Comparison of ENCODE assay signal across 19 cellular contexts in the genomic region with DNA sequence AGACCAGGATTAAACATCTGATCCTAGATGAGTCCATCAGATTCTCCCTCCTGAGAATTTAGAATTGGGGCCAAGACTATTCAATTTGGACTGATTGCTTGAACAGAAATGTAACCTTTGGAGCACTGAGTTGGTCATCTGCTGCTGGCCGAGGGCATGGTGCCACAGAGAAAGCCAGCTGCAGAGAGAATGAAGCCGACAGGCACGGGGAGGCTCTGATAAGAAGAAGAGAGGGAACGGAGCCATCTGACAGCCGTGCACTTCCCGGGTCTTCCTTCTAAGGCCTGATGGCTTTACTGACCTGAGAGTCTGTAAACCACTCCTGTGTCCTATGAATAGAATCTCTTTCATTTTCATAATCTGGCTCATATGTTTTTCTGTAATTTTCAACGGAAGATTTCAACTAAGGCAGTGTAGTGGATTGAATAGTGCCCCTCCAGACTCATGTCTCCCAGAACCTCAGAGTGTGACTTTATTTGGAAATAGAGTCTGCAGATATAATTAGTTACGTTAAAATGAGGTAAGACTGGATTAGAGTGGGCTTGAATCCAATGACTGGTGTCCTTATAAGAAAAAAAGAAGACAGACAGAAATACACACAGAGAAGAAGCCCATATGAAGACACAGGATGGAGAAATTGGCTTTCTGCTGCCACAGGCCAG. TPM values are rescaled to one million over a fixed set of nuclear protein-coding genes. Genes with fewer than 3 reads are reported as not detected.
DNase-seq lines count a peak whose midpoint lies in the region; ATAC-seq, FAIRE-seq and TF ChIP-seq lines count a peak whose summit lies in the region.
"Had no signal": no experiment of that assay in that cellular context is flagged by ENCODE, and none has a peak within 500 bp of the region (broad histone marks: within the 10 kb centered on the region; RNA-seq: fewer than 3 reads in every experiment).

No MANE protein-coding gene starts in this region.

- 62 to 72% (median 70%) methylated on average over 8 of the region's 8 CpGs for WGBS in adrenal gland, 4 donors

- ATAC-seq in Right ventricle myocardium superior (ENCODE audit: poor library complexity) = peak; percentile 85
- no peak for ATAC-seq in stimulated activated naive B cell treated with anti-CD40 and anti-IgM and Interleukin-4, amounts not matched to agents 10 μg/mL and 1 μg/mL and 100 μg/mL, for 72 hours (replicated peaks)
- ATAC-seq in HG02623 (IDR thresholded peaks at IDR 0.05; ENCODE audit: unreplicated experiment) = no peak
- ATAC-seq: naive thymus-derived CD8-positive, alpha-beta T cell had no signal

- H3K27me3 Mint-ChIP-seq in stimulated activated naive B cell treated with anti-CD40 and anti-IgM and Interleukin-4, amounts not matched to agents 10 μg/mL and 1 μg/mL and 100 μg/mL, for 72 hours = no peaks in the 10 kb centered on the region
- H3K27me3 Mint-ChIP-seq: activated naive CD4-positive, alpha-beta T cell treated with anti-CD3 and anti-CD28 coated beads, Interleukin-2, amount 10 ng/mL, durations not matched to agents 7 days and 5 days; activated T-cell treated with anti-CD3 and anti-CD28 coated beads, Interleukin-2, amount 50 U/mL, for 24 hours; memory B cell; naive thymus-derived CD8-positive, alpha-beta T cell had no signal

- no peaks in the 10 kb centered on the region for H3K36me3 Mint-ChIP-seq in stimulated activated naive B cell treated with anti-CD40 and anti-IgM and Interleukin-4, amounts not matched to agents 10 μg/mL and 1 μg/mL and 100 μg/mL, for 72 hours
- H3K36me3 Mint-ChIP-seq: activated naive CD4-positive, alpha-beta T cell treated with anti-CD3 and anti-CD28 coated beads, Interleukin-2, amount 10 ng/mL, durations not matched to agents 7 days and 5 days; memory B cell; naive thymus-derived CD8-positive, alpha-beta T cell had no signal

- H3K36me3 ChIP-seq in adrenal gland (replicated peaks in 1 of 2) = no peaks in the 10 kb centered on the region
- H3K36me3 ChIP-seq: BLaER1 treated with 17β-estradiol and CSF1 and Interleukin-3, amounts not matched to agents 10 nM and 100 nM had no signal

- no peaks in the 10 kb centered on the region for H3K9me3 ChIP-seq in adrenal gland (replicated peaks in 1 of 3)
- H3K9me3 ChIP-seq: BLaER1 treated with 17β-estradiol and CSF1 and Interleukin-3, amounts not matched to agents 10 nM and 100 nM had no signal

- H3K27ac Mint-ChIP-seq in stimulated activated naive B cell treated with anti-CD40 and anti-IgM and Interleukin-4, amounts not matched to agents 10 μg/mL and 1 μg/mL and 100 μg/mL, for 72 hours = peak overlapping the region; percentile 52
- H3K27ac Mint-ChIP-seq: activated naive CD4-positive, alpha-beta T cell treated with anti-CD3 and anti-CD28 coated beads, Interleukin-2, amount 10 ng/mL, durations not matched to agents 7 days and 5 days; activated T-cell treated with anti-CD3 and anti-CD28 coated beads, Interleukin-2, amount 50 U/mL, for 24 hours; memory B cell; naive thymus-derived CD8-positive, alpha-beta T cell had no signal

- TF ChIP-seq CTCF in adrenal gland (IDR thresholded peaks at IDR 0.05) = no peak

- H3K27me3 ChIP-seq in adrenal gland = no peaks in the 10 kb centered on the region
- H3K27me3 ChIP-seq: BLaER1 treated with 17β-estradiol and CSF1 and Interleukin-3, amounts not matched to agents 10 nM and 100 nM had no signal

- H3K4me1 Mint-ChIP-seq in stimulated activated naive B cell treated with anti-CD40 and anti-IgM and Interleukin-4, amounts not matched to agents 10 μg/mL and 1 μg/mL and 100 μg/mL, for 72 hours = no peaks in the 10 kb centered on the region
- H3K4me1 Mint-ChIP-seq: activated naive CD4-positive, alpha-beta T cell treated with anti-CD3 and anti-CD28 coated beads, Interleukin-2, amount 10 ng/mL, durations not matched to agents 7 days and 5 days; memory B cell; naive thymus-derived CD8-positive, alpha-beta T cell had no signal

- intact Hi-C loops in adrenal gland (cut with DNase I) = no loop called here
- intact Hi-C loops in Right ventricle myocardium superior (cut with DNase I) = no loop called here

- no peak overlapping the region for H3K4me3 Mint-ChIP-seq in stimulated activated naive B cell treated with anti-CD40 and anti-IgM and Interleukin-4, amounts not matched to agents 10 μg/mL and 1 μg/mL and 100 μg/mL, for 72 hours
- H3K4me3 Mint-ChIP-seq: activated naive CD4-positive, alpha-beta T cell treated with anti-CD3 and anti-CD28 coated beads, Interleukin-2, amount 10 ng/mL, durations not matched to agents 7 days and 5 days; activated T-cell treated with anti-CD3 and anti-CD28 coated beads, Interleukin-2, amount 50 U/mL, for 24 hours; memory B cell; naive thymus-derived CD8-positive, alpha-beta T cell had no signal

- no peak overlapping the region for H3K4me3 ChIP-seq in adrenal gland
- H3K4me3 ChIP-seq: BLaER1 treated with 17β-estradiol and CSF1 and Interleukin-3, amounts not matched to agents 10 nM and 100 nM had no signal

- no peak overlapping the region for H3K27ac ChIP-seq in adrenal gland
- H3K27ac ChIP-seq: BLaER1 treated with 17β-estradiol and CSF1 and Interleukin-3, amounts not matched to agents 10 nM and 100 nM; parathyroid adenoma had no signal

- FAIRE-seq in GM12891 (lab: Jason Lieb, UNC) = no peak

- H3K9me3 Mint-ChIP-seq in stimulated activated naive B cell treated with anti-CD40 and anti-IgM and Interleukin-4, amounts not matched to agents 10 μg/mL and 1 μg/mL and 100 μg/mL, for 72 hours = no peaks in the 10 kb centered on the region
- H3K9me3 Mint-ChIP-seq: activated naive CD4-positive, alpha-beta T cell treated with anti-CD3 and anti-CD28 coated beads, Interleukin-2, amount 10 ng/mL, durations not matched to agents 7 days and 5 days; activated T-cell treated with anti-CD3 and anti-CD28 coated beads, Interleukin-2, amount 50 U/mL, for 24 hours; memory B cell; naive thymus-derived CD8-positive, alpha-beta T cell had no signal

- DNase-seq in adrenal gland (peak in 5 of 7 donors; percentile 19 to 57 (median 25)), Right ventricle myocardium superior (peak; percentile 57), midbrain (lab: John Stamatoyannopoulos, UW) (peak; percentile 58), GM12891 (ENCODE audit: insufficient read length, low spot score) (no peak), DMS79 treated with DMSO at 0.1 percent for 48 hours (lab: John Stamatoyannopoulos, UW) (no peak)
- no peak for DNase-seq in stimulated activated naive B cell treated with anti-CD40 and anti-IgM and Interleukin-4, amounts not matched to agents 10 μg/mL and 1 μg/mL and 100 μg/mL, for 72 hours
- DNase-seq in effector CD4-positive, alpha-beta T cell = no peak
- DNase-seq: activated naive CD4-positive, alpha-beta T cell treated with anti-CD3 and anti-CD28 coated beads, Interleukin-2, amount 10 ng/mL, durations not matched to agents 7 days and 5 days; activated T-cell treated with anti-CD3 and anti-CD28 coated beads, Interleukin-2, amount 50 U/mL, for 24 hours; Calu3; cerebellar nuclear complex; HCEC 1CT; naive thymus-derived CD8-positive, alpha-beta T cell; NCI-H1105 treated with DMSO at 0.1 percent for 48 hours; NCI-H510A treated with DMSO at 0.1 percent for 48 hours had no signal

- H3K4me1 ChIP-seq in adrenal gland (replicated peaks in 1 of 2) = peaks cover 0 to 3% of the 10 kb centered on the region in 2 donors
- H3K4me1 ChIP-seq: BLaER1 treated with 17β-estradiol and CSF1 and Interleukin-3, amounts not matched to agents 10 nM and 100 nM had no signal

- TF ChIP-seq POLR2A in adrenal gland (IDR thresholded peaks at IDR 0.05) (no peak), GM12891 (IDR thresholded peaks at IDR 0.05; ENCODE audit: low read depth, low read length) (no peak)

TF ChIP-seq in GM12891, 5 proteins besides CTCF, POLR2A, EP300 and RAD21:
- TF ChIP-seq PAX5 (IDR thresholded peaks at IDR 0.05; ENCODE audit: insufficient read depth, low read length, severe bottlenecking) (no peak), POU2F2 (IDR thresholded peaks at IDR 0.05; ENCODE audit: low read depth, low read length) (no peak), TAF1 (IDR thresholded peaks at IDR 0.05; ENCODE audit: low read depth, low read length) (no peak), POLR2AphosphoS5 (IDR thresholded peaks at IDR 0.05; ENCODE audit: low read depth, low read length) (no peak), SPI1 (IDR thresholded peaks at IDR 0.05; ENCODE audit: low read depth, low read length) (no peak)

RNA-seq across cellular contexts. Expression of gene FRS2, which starts 39.1 kb away (rescaled TPM):
- total RNA-seq in adrenal gland (10 to 100 TPM; 36.2 to 86.1 (median 47.0) TPM), Right ventricle myocardium superior (18.0 TPM)
- 10 to 100 TPM in 1 of 3 donors, 1 to 10 TPM in 2; 4.8 to 25.2 (median 7.3) TPM for polyA plus RNA-seq in adrenal gland
- polyA plus RNA-seq in GM12891 (2012; ENCODE audit: low read depth, missing spikeins) = 5.0 TPM

Comparison
In these comparisons a context has a peak if more than half of its experiments do, and no peak if none do; other contexts are left out.
1. DNase-seq: peak in adrenal gland (5 of 7), Right ventricle myocardium superior (single experiment) and midbrain (single experiment); none in stimulated activated naive B cell treated with anti-CD40 and anti-IgM and Interleukin-4, amounts not matched to agents 10 μg/mL and 1 μg/mL and 100 μg/mL, for 72 hours (single experiment), GM12891 (single experiment), effector CD4-positive, alpha-beta T cell (single experiment) and DMS79 treated with DMSO at 0.1 percent for 48 hours (single experiment).